1 cellular context compared by ENCODE assay signal in the genomic region with DNA sequence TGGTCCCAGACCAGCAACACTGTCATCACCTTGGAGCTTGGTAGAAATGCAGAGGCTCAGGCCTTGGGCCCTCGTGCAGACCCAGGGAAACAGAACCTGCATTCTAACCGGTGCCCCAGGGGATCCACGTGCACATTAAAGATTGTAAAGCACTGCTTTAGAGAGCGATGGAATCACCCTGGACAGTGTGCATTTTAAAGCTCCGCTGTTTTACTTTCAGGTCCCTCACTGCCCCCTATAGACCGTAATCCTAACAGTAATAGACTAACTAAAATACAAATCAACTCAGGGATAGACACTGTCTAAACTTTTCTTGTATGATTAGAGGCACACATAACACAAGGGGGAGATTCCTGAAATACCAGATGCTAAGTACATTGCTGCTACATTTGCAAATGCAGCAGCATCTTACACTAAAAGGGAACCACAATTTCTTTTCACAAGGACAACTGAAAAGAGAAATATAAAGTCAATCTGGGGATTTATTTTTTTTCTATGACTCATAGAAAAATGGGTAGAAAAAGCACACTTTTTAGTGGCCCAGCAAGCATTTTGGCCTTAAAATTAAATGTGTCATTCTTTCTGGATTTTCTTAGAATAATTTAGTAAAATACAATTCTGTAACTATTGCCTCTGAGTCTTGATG.
A peak's percentile ranks its signal among the peaks of the same experiment; 100 is the strongest.
TF ChIP-seq lines count a peak whose summit lies in the region.

No MANE protein-coding gene starts in this region.

TF ChIP-seq in SK-N-SH, 30 proteins besides CTCF, POLR2A, EP300 and RAD21:
- no peak for TF ChIP-seq MEF2A (IDR thresholded peaks at IDR 0.05; ENCODE audit: borderline replicate concordance, low read depth)
- TF ChIP-seq SMC3 (IDR thresholded peaks at IDR 0.05; ENCODE audit: low read depth, low read length): peak; percentile 42
TF ChIP-seq in SK-N-SH: peak in this region for 1.
